8 cellular contexts compared by ENCODE assay signal in genomic region chr4:47914219-47914925, GRCh38. TPM values are rescaled to one million over a fixed set of nuclear protein-coding genes. Genes with fewer than 3 reads are reported as not detected.
DNase-seq lines count a peak whose midpoint lies in the region; ATAC-seq and TF ChIP-seq lines count a peak whose summit lies in the region.

Gene NFXL1, minus strand, starts transcription at chr4:47914583. Its CDS starts 380 bp downstream, at chr4:47914203.

- H3K9me3 ChIP-seq in AG04450 (ENCODE audit: control insufficient read depth, insufficient read depth, low read length) (peaks cover 4% of the 10 kb centered on the region; the same call in 1 of the 2 replicates), breast epithelium (no peaks in the 10 kb centered on the region), iPS-20b (ENCODE audit: insufficient read depth, low read depth, low read length) (no peaks in the 10 kb centered on the region), skeletal muscle tissue (ENCODE audit: control insufficient read depth in 3 of 3, low read length in 3 of 3) (no peaks in the 10 kb centered on the region)

- H3K27me3 ChIP-seq in AG04450 (ENCODE audit: control insufficient read depth, insufficient read depth, low read length) (no peaks in the 10 kb centered on the region), breast epithelium (no peaks in the 10 kb centered on the region), iPS-20b (ENCODE audit: insufficient read depth, low read length) (0 out of 2 replicates have a peak, but pooled peaks cover 8% of the 10 kb centered on the region), skeletal muscle tissue (ENCODE audit: control insufficient read depth in 3 of 3, insufficient read depth in 3 of 3, low read length in 3 of 3) (no peaks in the 10 kb centered on the region)

- H3K9ac ChIP-seq in iPS-20b (ENCODE audit: low read depth, low read length) = peak within 1 kb of the TSS; percentile 86
- H3K9ac ChIP-seq in skeletal muscle tissue (ENCODE audit: low read depth in 1 of 3, low read length in 3 of 3) = peak within 1 kb of the TSS; percentile 81 to 88 (median 86)

- TF ChIP-seq CTCF in AG04450 (IDR thresholded peaks at IDR 0.05; ENCODE audit: low read depth, low read length) (no peak), VCaP (conservative IDR thresholded peaks at IDR 0.05) (no peak; the same call in 1 of the 2 replicates), breast epithelium (IDR thresholded peaks at IDR 0.05) (no peak)

- ATAC-seq in GM18907 (IDR thresholded peaks at IDR 0.05; ENCODE audit: unreplicated experiment) = peak; percentile 99
- ATAC-seq in HG03139 (IDR thresholded peaks at IDR 0.05; ENCODE audit: unreplicated experiment) = peak; percentile 96

- peak; percentile 47 for TF ChIP-seq POLR2A in breast epithelium (IDR thresholded peaks at IDR 0.05)

- peaks cover 0 to 6% of the 10 kb centered on the region in 2 donors for H3K4me1 ChIP-seq in breast epithelium
- peaks cover 7% of the 10 kb centered on the region; the same call in 1 of the 2 replicates for H3K4me1 ChIP-seq in iPS-20b (ENCODE audit: insufficient read depth, low read length)
- peaks cover 6 to 16% (median 13%) of the 10 kb centered on the region in 3 donors for H3K4me1 ChIP-seq in skeletal muscle tissue (ENCODE audit: control insufficient read depth in 3 of 3, insufficient read depth in 3 of 3, low read length in 3 of 3)

- peak within 1 kb of the TSS; percentile 73 for H3K27ac ChIP-seq in AG04450 (ENCODE audit: low read depth, low read length)
- peak within 1 kb of the TSS; percentile 95 for H3K27ac ChIP-seq in VCaP
- peak within 1 kb of the TSS; percentile 84 to 89 for H3K27ac ChIP-seq in breast epithelium
- peak within 1 kb of the TSS; percentile 30 for H3K27ac ChIP-seq in iPS-20b (ENCODE audit: low read length)
- H3K27ac ChIP-seq in skeletal muscle tissue (ENCODE audit: low read depth, low read length) = peak within 1 kb of the TSS; percentile 73

- H3K36me3 ChIP-seq in breast epithelium (no peaks in the 10 kb centered on the region), iPS-20b (ENCODE audit: insufficient read depth, low read depth, low read length) (peaks cover 25% of the 10 kb centered on the region), skeletal muscle tissue (ENCODE audit: control insufficient read depth in 3 of 3, insufficient read depth in 3 of 3, low read length in 3 of 3) (peaks cover 0 to 11% (median 5%) of the 10 kb centered on the region in 3 donors)

- intact Hi-C loops in breast epithelium (cut with DNase I; ENCODE audit: low total_unique reads) = no loop called here

- POLR2A ChIA-PET in AG04450 (lab: Yijun Ruan, JAX) = interaction anchor here (0.6 to 1.4 kb wide), 8 partner anchors 11 to 451 kb away, joined by 3 to 4 read pairs (median 4); partner anchors contain the start of gene COMMD8

- DNase-seq in AG04450 (ENCODE audit: low read depth, low spot score) = peak; percentile 92
- peak; percentile 96 for DNase-seq in NCI-H2196 treated with DMSO at 0.1 percent for 48 hours (lab: John Stamatoyannopoulos, UW; ENCODE audit: unreplicated experiment)
- peak; percentile 95 to 97 for DNase-seq in breast epithelium (ENCODE audit: low spot score in 2 of 2)

- CTCF ChIA-PET in AG04450 (lab: Charles Lee) = interaction anchor here (0.6 to 1.0 kb wide), 3 partner anchors 11 to 209 kb away, joined by 3 to 4 read pairs (median 3); no protein-coding TSS in a partner anchor

- peak within 1 kb of the TSS; percentile 84 for H3K4me3 ChIP-seq in AG04450 (ENCODE audit: low read depth, low read length)
- H3K4me3 ChIP-seq in breast epithelium = peak within 1 kb of the TSS; percentile 75 to 87 (median 86)
- peak within 1 kb of the TSS; percentile 96 for H3K4me3 ChIP-seq in iPS-20b (ENCODE audit: low read length)
- H3K4me3 ChIP-seq in skeletal muscle tissue (ENCODE audit: low read length in 3 of 3) = peak within 1 kb of the TSS; percentile 97 to 99 (median 99)

RNA-seq across cellular contexts. Expression of gene NFXL1, which starts in this region (rescaled TPM):
- 15.0 and 18.5 TPM in 2 replicates for polyA plus RNA-seq in AG04450 (2011; rRNA removed)
- polyA minus RNA-seq in AG04450 (2011; rRNA and poly(A)+ RNA removed) = 32.7 and 43.4 TPM in 2 replicates
- total RNA-seq in breast epithelium = 10 to 100 TPM; 12.5 to 22.7 (median 20.0) TPM
- total RNA-seq in skeletal muscle tissue = 7.8 TPM

Comparison
In these comparisons a context has a peak if more than half of its experiments do, and no peak if none do; other contexts are left out.
1. Peak in every context shown above with its lines: DNase-seq, ATAC-seq, H3K4me3 ChIP-seq and H3K27ac ChIP-seq.
2. H3K27ac ChIP-seq: peak in every context shown above with its lines; median percentile 95 in VCaP; 86 in breast epithelium; 73 in AG04450; 73 in skeletal muscle tissue; 30 in iPS-20b.